Comparison of ENCODE assay signal across 8 cellular contexts in the genomic region with DNA sequence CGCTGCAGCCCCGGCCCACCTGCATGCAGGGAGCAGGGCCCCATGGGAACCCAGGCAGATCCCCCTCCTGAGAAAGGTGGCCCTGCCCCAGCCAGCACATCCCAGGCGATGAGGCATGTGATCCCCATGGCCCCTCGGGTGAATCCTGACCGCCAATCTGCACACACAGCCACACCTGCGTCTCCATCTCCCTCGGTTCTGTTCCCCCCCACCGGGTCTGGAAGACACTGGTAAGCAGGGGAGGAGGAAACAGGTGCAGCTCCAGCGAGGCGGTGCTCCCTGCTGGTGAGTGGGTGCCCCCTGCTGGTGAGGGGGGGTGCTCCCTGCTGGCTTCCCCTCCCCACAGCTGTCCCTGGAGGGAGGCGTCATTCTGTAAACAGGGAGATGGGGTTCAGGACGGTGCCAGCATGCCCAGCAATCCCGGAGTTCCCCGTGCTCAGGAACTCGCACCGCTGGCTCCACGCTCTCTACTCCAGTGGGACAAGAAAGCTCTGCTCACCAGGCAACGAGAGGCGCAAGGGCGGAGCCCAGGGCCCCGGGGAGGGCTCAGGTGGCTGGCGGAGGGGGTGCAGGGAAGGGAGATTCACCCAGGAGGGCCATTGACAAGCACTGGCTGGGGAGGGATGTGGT. TPM values are rescaled to one million over a fixed set of nuclear protein-coding genes. Genes with fewer than 3 reads are reported as not detected.
DNase-seq lines count a peak whose midpoint lies in the region; ATAC-seq and TF ChIP-seq lines count a peak whose summit lies in the region.

No MANE protein-coding gene starts in this region.

- no peak overlapping the region for H2BK120ac ChIP-seq in mesenchymal stem cell (ENCODE audit: low read depth, low read length)

- H3K4me3 ChIP-seq in GM12864 (ENCODE audit: low read depth, low read length) (no peak overlapping the region), dorsolateral prefrontal cortex (no peak overlapping the region), mesenchymal stem cell (ENCODE audit: insufficient read depth in 1 of 2, low read depth in 1 of 2, low read length in 2 of 2) (no peak overlapping the region)

- ATAC-seq in HG03025 (IDR thresholded peaks at IDR 0.05; ENCODE audit: low FRiP score, unreplicated experiment) = peak; percentile 59

- H3K4ac ChIP-seq in mesenchymal stem cell (ENCODE audit: low read depth in 1 of 2, low read length in 2 of 2) = no peak overlapping the region

- peak; percentile 85 for TF ChIP-seq CTCF in GM12864 (IDR thresholded peaks at IDR 0.05; ENCODE audit: low read depth, low read length, missing control alignments)
- TF ChIP-seq CTCF in dorsolateral prefrontal cortex (IDR thresholded peaks at IDR 0.05 in 54 of 56, conservative IDR thresholded peaks at IDR 0.05 in 2 of 56; ENCODE audit: low read depth in 1 of 56, partially characterized antibody in 56 of 56) = peak; percentile 36 to 74 (median 64)

- no peak overlapping the region for H3K23ac ChIP-seq in mesenchymal stem cell (ENCODE audit: low read length in 2 of 2)

- no peaks in the 10 kb centered on the region for H3K9me3 ChIP-seq in mesenchymal stem cell (ENCODE audit: control insufficient read depth, low read length)

- WGBS in mesenchymal stem cell = 55% methylated on average over 21 of the region's 22 CpGs

- H2BK15ac ChIP-seq in mesenchymal stem cell (ENCODE audit: low read depth, poor library complexity, severe bottlenecking) = no peak overlapping the region

- H3K27ac ChIP-seq in dorsolateral prefrontal cortex = no peak overlapping the region
- no peak overlapping the region for H3K27ac ChIP-seq in mesenchymal stem cell (ENCODE audit: low read length, poor library complexity, severe bottlenecking)

- no peaks in the 10 kb centered on the region for H3K79me1 ChIP-seq in mesenchymal stem cell (replicated peaks; ENCODE audit: low read length, poor library complexity, severe bottlenecking)

- no peak overlapping the region for H3K4me2 ChIP-seq in mesenchymal stem cell (ENCODE audit: low read length, poor library complexity, severe bottlenecking)

- no peak overlapping the region for H2BK12ac ChIP-seq in mesenchymal stem cell (ENCODE audit: low read length in 2 of 2)

- H4K8ac ChIP-seq in mesenchymal stem cell (ENCODE audit: low read length) = no peak overlapping the region

- peaks cover 6% of the 10 kb centered on the region for H3K4me1 ChIP-seq in mesenchymal stem cell (ENCODE audit: control insufficient read depth, insufficient read depth, low read depth, low read length)

- no peak overlapping the region for H3K14ac ChIP-seq in mesenchymal stem cell (ENCODE audit: low read length in 2 of 2)

- no peak overlapping the region for H2AFZ ChIP-seq in mesenchymal stem cell (ENCODE audit: low read depth, low read length)

- no peak for DNase-seq in GM12864 (ENCODE audit: low read depth)
- peak; percentile 92 for DNase-seq in NCI-H345 treated with DMSO at 0.1 percent for 48 hours (lab: John Stamatoyannopoulos, UW; ENCODE audit: unreplicated experiment)
- DNase-seq in activated CD4-positive, alpha-beta T cell treated with anti-CD3 and anti-CD28 coated beads, Interleukin-2, amount 50 U/mL, for 4 hours = peak; percentile 77 to 80
- peak in 5 of 10 donors; percentile 36 to 61 (median 59) for DNase-seq in dorsolateral prefrontal cortex
- DNase-seq in mesenchymal stem cell = peak; percentile 59
- peak; percentile 59 to 68 for DNase-seq in stimulated activated CD8-positive, alpha-beta memory T cell treated with anti-CD3 and anti-CD28 coated beads, Interleukin-4, amount 100 ng/mL, for 4 hours (ENCODE audit: low read depth in 2 of 2, low spot score in 1 of 2)
- DNase-seq in OCI-M2 (lab: John Stamatoyannopoulos, UW; ENCODE audit: unreplicated experiment) = no peak

- H2BK5ac ChIP-seq in mesenchymal stem cell (ENCODE audit: low read depth, low read length, poor library complexity, severe bottlenecking) = no peak overlapping the region

- no peak overlapping the region for H3K9ac ChIP-seq in mesenchymal stem cell (ENCODE audit: low read length)

- H4K91ac ChIP-seq in mesenchymal stem cell (ENCODE audit: low read length) = no peak overlapping the region

- peaks cover 0 to 12% (median 0%) of the 10 kb centered on the region in 45 donors for H3K27me3 ChIP-seq in dorsolateral prefrontal cortex
- H3K27me3 ChIP-seq in mesenchymal stem cell (ENCODE audit: control insufficient read depth in 1 of 2, insufficient read depth in 1 of 2, low read length in 2 of 2) = peaks cover 41 to 53% of the 10 kb centered on the region in 2 experiments

- no peak overlapping the region for H2AK5ac ChIP-seq in mesenchymal stem cell (ENCODE audit: low read length, severe bottlenecking)

- H3K18ac ChIP-seq in mesenchymal stem cell (ENCODE audit: low read depth in 1 of 2, low read length in 2 of 2) = no peak overlapping the region

- intact Hi-C loops in dorsolateral prefrontal cortex (cut with DNase I) = no loop called here

- H3K36me3 ChIP-seq in mesenchymal stem cell (ENCODE audit: control insufficient read depth in 1 of 2, insufficient read depth in 2 of 2, low read depth in 1 of 2, low read length in 2 of 2) = no peaks in the 10 kb centered on the region

RNA-seq across cellular contexts. Expression of a gene that starts 28.4 kb away (rescaled TPM):
- total RNA-seq in dorsolateral prefrontal cortex = 10 to 100 TPM; 10.4 to 49.3 (median 16.7) TPM
- polyA plus RNA-seq in mesenchymal stem cell (2013, experiment 1 of 2) = 23.4 TPM
- polyA plus RNA-seq in mesenchymal stem cell (2013, experiment 2 of 2) = 22.9 TPM

Comparison
In these comparisons a context has a peak if more than half of its experiments do, and no peak if none do; other contexts are left out.
1. DNase-seq: peak in NCI-H345 treated with DMSO at 0.1 percent for 48 hours (single experiment), activated CD4-positive, alpha-beta T cell treated with anti-CD3 and anti-CD28 coated beads, Interleukin-2, amount 50 U/mL, for 4 hours (2 of 2), mesenchymal stem cell (single experiment) and stimulated activated CD8-positive, alpha-beta memory T cell treated with anti-CD3 and anti-CD28 coated beads, Interleukin-4, amount 100 ng/mL, for 4 hours (2 of 2); none in GM12864 (single experiment) and OCI-M2 (single experiment).